In the genomic region with DNA sequence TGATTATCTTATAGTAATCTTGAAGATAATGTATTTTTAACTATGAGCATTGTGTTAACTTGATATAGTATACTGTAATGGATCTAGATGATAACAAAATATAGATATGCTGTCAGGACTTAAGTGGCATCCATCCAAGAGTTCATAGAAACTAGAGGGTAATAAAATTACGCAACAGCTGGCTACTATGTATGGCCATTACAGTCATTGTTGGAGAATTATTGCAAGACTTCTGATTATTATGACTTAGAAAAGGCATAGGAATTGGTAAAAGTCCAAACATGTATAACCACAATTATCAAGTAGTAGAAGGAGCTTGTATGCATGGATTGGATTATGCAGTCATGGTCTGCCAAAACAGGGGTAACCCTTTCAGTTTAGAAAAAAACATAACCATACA, we compare ENCODE assay signal across 8 cellular contexts. TPM values are rescaled to one million over a fixed set of nuclear protein-coding genes. Genes with fewer than 3 reads are reported as not detected.
DNase-seq lines count a peak whose midpoint lies in the region; ATAC-seq and TF ChIP-seq lines count a peak whose summit lies in the region.

No MANE protein-coding gene starts in this region.

- H3K27ac ChIP-seq in HCT116 (ENCODE audit: low read depth, low read length) (no peak overlapping the region), foreskin keratinocyte (peak overlapping the region; percentile 63), caudate nucleus (ENCODE audit: low read depth, low read length) (no peak overlapping the region)

- POLR2A ChIA-PET in HCT116 (lab: Charles Lee), result interaction anchor here (0.9 to 4.0 kb wide), 2 partner anchors 9 kb away, joined by 3 to 17 read pairs; a partner anchor contains a TSS

- H3K27me3 ChIP-seq in HCT116 (ENCODE audit: insufficient read depth, low read length), result no peaks in the 10 kb centered on the region
- H3K27me3 ChIP-seq in foreskin keratinocyte, result no peaks in the 10 kb centered on the region

- no peaks in the 10 kb centered on the region for H3K9me2 ChIP-seq in HCT116 (ENCODE audit: insufficient read depth)

- intact Hi-C loops in HCT116 (cut with micrococcal nuclease), result no loop called here
- intact Hi-C loops in activated T-helper 1 cell treated with anti-CD3 and anti-CD28 coated beads, Interleukin-12 subunit alpha, Interleukin-12 subunit beta, Interleukin-2, Interleukin-4 antibody, amounts not matched to agents 30 ng/mL and 10 ng/mL and 1 ng/mL, durations not matched to agents 14 hours and 24 hours and 36 hours (cut with micrococcal nuclease), result loop anchor here (5.0 kb wide), 1 partner anchor 430 kb away; a partner anchor contains a TSS

- H3K9me3 ChIP-seq in HCT116 (ENCODE audit: control insufficient read depth in 1 of 2, insufficient read depth in 1 of 2, low read depth in 1 of 2, low read length in 2 of 2), result no peaks in the 10 kb centered on the region

- peaks cover 19 to 32% of the 10 kb centered on the region in 2 experiments for H3K36me3 ChIP-seq in HCT116 (ENCODE audit: control insufficient read depth in 1 of 2, insufficient read depth in 2 of 2, low read length in 2 of 2)

- no peak overlapping the region for H3K9ac ChIP-seq in HCT116 (ENCODE audit: low read length)

- TF ChIP-seq POLR2A in HCT116 (IDR thresholded peaks at IDR 0.05; ENCODE audit: borderline replicate concordance, extremely low read depth, insufficient read depth, insufficient read length), result no peak

- BruUV-seq in HCT116 (replicated peaks; lab: Mats Ljungman, UMichigan), result no TSS peak

- peaks cover 55% of the 10 kb centered on the region for H3K36me3 Mint-ChIP-seq in activated T-helper 1 cell treated with anti-CD3 and anti-CD28 coated beads, Interleukin-12 subunit alpha, Interleukin-12 subunit beta, Interleukin-2, Interleukin-4 antibody, amounts not matched to agents 30 ng/mL and 10 ng/mL and 1 ng/mL, durations not matched to agents 14 hours and 24 hours and 36 hours (ENCODE audit: low read depth)

- DNase-seq in CD1c-positive myeloid dendritic cell (ENCODE audit: extremely low spot score) (peak; percentile 21), HCT116 (ENCODE audit: low read depth, low spot score) (no peak), foreskin keratinocyte (peak; percentile 31 to 59), NCI-H446 (lab: John Stamatoyannopoulos, UW) (no peak), caudate nucleus (lab: John Stamatoyannopoulos, UW) (no peak)
- DNase-seq in activated T-helper 1 cell treated with anti-CD3 and anti-CD28 coated beads, Interleukin-12 subunit alpha, Interleukin-12 subunit beta, Interleukin-2, Interleukin-4 antibody, amounts not matched to agents 30 ng/mL and 10 ng/mL and 1 ng/mL, durations not matched to agents 14 hours and 24 hours and 36 hours (ENCODE audit: low spot score), result no peak

- H3K27me3 Mint-ChIP-seq in activated T-helper 1 cell treated with anti-CD3 and anti-CD28 coated beads, Interleukin-12 subunit alpha, Interleukin-12 subunit beta, Interleukin-2, Interleukin-4 antibody, amounts not matched to agents 30 ng/mL and 10 ng/mL and 1 ng/mL, durations not matched to agents 14 hours and 24 hours and 36 hours (ENCODE audit: insufficient read depth), result no peaks in the 10 kb centered on the region

- peak overlapping the region; percentile 95 for H3K4me3 Mint-ChIP-seq in activated T-helper 1 cell treated with anti-CD3 and anti-CD28 coated beads, Interleukin-12 subunit alpha, Interleukin-12 subunit beta, Interleukin-2, Interleukin-4 antibody, amounts not matched to agents 30 ng/mL and 10 ng/mL and 1 ng/mL, durations not matched to agents 14 hours and 24 hours and 36 hours

- peak overlapping the region; percentile 94 for H3K27ac Mint-ChIP-seq in activated T-helper 1 cell treated with anti-CD3 and anti-CD28 coated beads, Interleukin-12 subunit alpha, Interleukin-12 subunit beta, Interleukin-2, Interleukin-4 antibody, amounts not matched to agents 30 ng/mL and 10 ng/mL and 1 ng/mL, durations not matched to agents 14 hours and 24 hours and 36 hours

- H4K20me1 ChIP-seq in HCT116 (ENCODE audit: insufficient read depth), result peaks cover 45% of the 10 kb centered on the region

- no peak for TF ChIP-seq RAD21 in HCT116 (IDR thresholded peaks at IDR 0.05; ENCODE audit: low read depth)

- H2AFZ ChIP-seq in HCT116 (ENCODE audit: low read depth, low read length, poor library complexity, severe bottlenecking), result no peak overlapping the region

- no peaks in the 10 kb centered on the region for H3K9me3 Mint-ChIP-seq in activated T-helper 1 cell treated with anti-CD3 and anti-CD28 coated beads, Interleukin-12 subunit alpha, Interleukin-12 subunit beta, Interleukin-2, Interleukin-4 antibody, amounts not matched to agents 30 ng/mL and 10 ng/mL and 1 ng/mL, durations not matched to agents 14 hours and 24 hours and 36 hours

- peaks cover 58% of the 10 kb centered on the region for H3K4me1 Mint-ChIP-seq in activated T-helper 1 cell treated with anti-CD3 and anti-CD28 coated beads, Interleukin-12 subunit alpha, Interleukin-12 subunit beta, Interleukin-2, Interleukin-4 antibody, amounts not matched to agents 30 ng/mL and 10 ng/mL and 1 ng/mL, durations not matched to agents 14 hours and 24 hours and 36 hours (ENCODE audit: low read depth)

- H3K4me1 ChIP-seq in HCT116 (ENCODE audit: control insufficient read depth in 1 of 2, insufficient read depth in 2 of 2, low read length in 2 of 2) (peaks cover 6 to 29% of the 10 kb centered on the region in 2 experiments), foreskin keratinocyte (peaks cover 36% of the 10 kb centered on the region)

- RAD21 ChIA-PET in HCT116 (lab: Charles Lee; ENCODE audit: low non-redundant PET in 1 of 2, low total read pairs in 2 of 2, uncharacterized antibody in 2 of 2, unreplicated experiment in 2 of 2), result no interaction called here

- CTCF ChIA-PET in HCT116 (lab: Charles Lee), result no interaction called here

- TF ChIP-seq CTCF in HCT116 (IDR thresholded peaks at IDR 0.05 in 2 of 3, conservative IDR thresholded peaks at IDR 0.05 in 1 of 3; ENCODE audit: borderline replicate concordance in 1 of 3, insufficient read depth in 1 of 3, low read depth in 2 of 3, low read length in 2 of 3), result no peak
- no peak for TF ChIP-seq CTCF in foreskin keratinocyte (conservative IDR thresholded peaks at IDR 0.05)

- H3K4me3 ChIP-seq in HCT116 (replicated peaks in 1 of 2; ENCODE audit: low read depth in 1 of 2, low read length in 2 of 2), result no peak overlapping the region

- ATAC-seq in HCT116 (no peak), foreskin keratinocyte (no peak), HG02610 (IDR thresholded peaks at IDR 0.05; ENCODE audit: unreplicated experiment) (no peak), GM19023 (IDR thresholded peaks at IDR 0.05; ENCODE audit: unreplicated experiment) (no peak)

- peaks cover 98% of the 10 kb centered on the region for H3K79me2 ChIP-seq in HCT116 (ENCODE audit: insufficient read depth, low read length)

- H3K4me2 ChIP-seq in HCT116 (ENCODE audit: low read length), result peak overlapping the region; percentile 26

TF ChIP-seq in HCT116, 20 proteins besides CTCF, POLR2A, EP300 and RAD21:
- TF ChIP-seq ZFX (IDR thresholded peaks at IDR 0.05) (no peak), CEBPB (IDR thresholded peaks at IDR 0.05; ENCODE audit: low read depth) (peak; percentile 72), YY1 (IDR thresholded peaks at IDR 0.05; ENCODE audit: extremely low read depth, insufficient replicate concordance, low read depth, low read length) (no peak), ZNF274 (IDR thresholded peaks at IDR 0.05; ENCODE audit: low read depth, low read length) (no peak), SIN3A (IDR thresholded peaks at IDR 0.05; ENCODE audit: low read depth) (no peak)

RNA-seq across cellular contexts. Expression of a gene that starts 9.5 kb away (rescaled TPM):
- total RNA-seq in HCT116 (2021; ENCODE audit: unreplicated experiment) (143 TPM), foreskin keratinocyte (42.1 and 46.8 TPM in 2 replicates)
- polyA plus RNA-seq in HCT116 (2012), result 64.0 and 87.4 TPM in 2 replicates
- 295 and 305 TPM in 2 replicates for total RNA-seq in activated T-helper 1 cell treated with anti-CD3 and anti-CD28 coated beads, Interleukin-12 subunit alpha, Interleukin-12 subunit beta, Interleukin-2, Interleukin-4 antibody, amounts not matched to agents 30 ng/mL and 10 ng/mL and 1 ng/mL, durations not matched to agents 14 hours and 24 hours and 36 hours
- 9.8 and 10.3 TPM in 2 replicates for polyA plus RNA-seq in foreskin keratinocyte

RNA-seq across cellular contexts. Expression of a gene that starts 35.8 kb away (rescaled TPM):
- total RNA-seq in HCT116 (2021; ENCODE audit: unreplicated experiment) (0.98 TPM), foreskin keratinocyte (0.39 and 0.41 TPM in 2 replicates)
- polyA plus RNA-seq in HCT116 (2012), result 0.52 and 0.87 TPM in 2 replicates
- 4.3 and 4.8 TPM in 2 replicates for total RNA-seq in activated T-helper 1 cell treated with anti-CD3 and anti-CD28 coated beads, Interleukin-12 subunit alpha, Interleukin-12 subunit beta, Interleukin-2, Interleukin-4 antibody, amounts not matched to agents 30 ng/mL and 10 ng/mL and 1 ng/mL, durations not matched to agents 14 hours and 24 hours and 36 hours
- polyA plus RNA-seq in foreskin keratinocyte, result 0.26 and 0.34 TPM in 2 replicates

Comparison
In these comparisons a context has a peak if more than half of its experiments do, and no peak if none do; other contexts are left out.
1. DNase-seq: peak in CD1c-positive myeloid dendritic cell (single experiment) and foreskin keratinocyte (2 of 2); none in HCT116 (single experiment), activated T-helper 1 cell treated with anti-CD3 and anti-CD28 coated beads, Interleukin-12 subunit alpha, Interleukin-12 subunit beta, Interleukin-2, Interleukin-4 antibody, amounts not matched to agents 30 ng/mL and 10 ng/mL and 1 ng/mL, durations not matched to agents 14 hours and 24 hours and 36 hours (single experiment), NCI-H446 (0 of 2) and caudate nucleus (0 of 61).